14 cellular contexts compared by ENCODE assay signal in genomic region chr2:128440666-128441340, GRCh38.
DNase-seq lines count a peak whose midpoint lies in the region; ATAC-seq and TF ChIP-seq lines count a peak whose summit lies in the region.
"Had no signal": no experiment of that assay in that cellular context is flagged by ENCODE, and none has a peak within 500 bp of the region (broad histone marks: within the 10 kb centered on the region; RNA-seq: fewer than 3 reads in every experiment).

No MANE protein-coding gene starts in this region.

- H4K20me1 ChIP-seq in BLaER1 treated with 17β-estradiol and CSF1 and Interleukin-3, amounts not matched to agents 10 nM and 100 nM: peaks cover 0 to under 1% (median 0%) of the 10 kb centered on the region in 11 experiments; a peak in 2 of 22 replicates
- H4K20me1 ChIP-seq in PC-3 (ENCODE audit: low read length): no peaks in the 10 kb centered on the region

- H3K4me3 ChIP-seq in BLaER1 treated with 17β-estradiol and CSF1 and Interleukin-3, amounts not matched to agents 10 nM and 100 nM: peak overlapping the region in 8 of 10 experiments; percentile 23 to 70 (median 53); a peak in 14 of 20 replicates
- H3K4me3 ChIP-seq in heart left ventricle: no peak overlapping the region
- H3K4me3 ChIP-seq in PC-3 (ENCODE audit: low read length): no peak overlapping the region
- no peak overlapping the region for H3K4me3 ChIP-seq in coronary artery

- no peaks in the 10 kb centered on the region for H3K9me3 Mint-ChIP-seq in natural killer cell treated with Interleukin-12 subunit alpha and Interleukin-12 subunit beta and Interleukin-15 and Interleukin-18, amount 100 ng/mL, for 72 hours

- no peak for TF ChIP-seq POLR2A in heart left ventricle (IDR thresholded peaks at IDR 0.05)

- intact Hi-C loops in heart left ventricle (cut with DNase I) (loop anchor here in 2 of 10 donors (10.0 kb wide), 2 partner anchors 86 to 116 kb away; no protein-coding TSS in a partner anchor), PC-3 (cut with micrococcal nuclease) (no loop called here)

- peak overlapping the region; percentile 80 to 100 (median 97) for H3K4me2 ChIP-seq in BLaER1 treated with 17β-estradiol and CSF1 and Interleukin-3, amounts not matched to agents 10 nM and 100 nM
- H3K4me2 ChIP-seq in PC-3 (ENCODE audit: low read length): no peak overlapping the region

- H3K27ac ChIP-seq in BLaER1 treated with 17β-estradiol and CSF1 and Interleukin-3, amounts not matched to agents 10 nM and 100 nM: peak overlapping the region; percentile 65 to 89 (median 79); a peak in 21 of 22 replicates
- H3K27ac ChIP-seq in heart left ventricle (peak overlapping the region in 5 of 12 donors; percentile 3 to 33 (median 22)), PC-3 (ENCODE audit: low read length) (no peak overlapping the region), coronary artery (peak overlapping the region in 1 of 2 donors; percentile 52)

- peaks cover 0 to 5% of the 10 kb centered on the region in 2 donors for H3K27me3 Mint-ChIP-seq in natural killer cell treated with Interleukin-12 subunit alpha and Interleukin-12 subunit beta and Interleukin-15 and Interleukin-18, amount 100 ng/mL, for 72 hours

- no peaks in the 10 kb centered on the region for H3K36me3 Mint-ChIP-seq in natural killer cell treated with Interleukin-12 subunit alpha and Interleukin-12 subunit beta and Interleukin-15 and Interleukin-18, amount 100 ng/mL, for 72 hours

- H3K4me1 ChIP-seq in BLaER1 treated with 17β-estradiol and CSF1 and Interleukin-3, amounts not matched to agents 10 nM and 100 nM: peaks cover 89 to 100% (median 100%) of the 10 kb centered on the region in 10 experiments
- H3K4me1 ChIP-seq in heart left ventricle: peaks cover 0 to 46% (median 14%) of the 10 kb centered on the region in 12 donors
- no peaks in the 10 kb centered on the region for H3K4me1 ChIP-seq in PC-3 (ENCODE audit: insufficient read depth, low read length)

- 58 to 73% (median 68%) methylated on average over 8 to 14 of the region's 14 CpGs for WGBS in heart left ventricle, 4 donors

- H3K9ac ChIP-seq in BLaER1 treated with 17β-estradiol and CSF1 and Interleukin-3, amounts not matched to agents 10 nM and 100 nM: peak overlapping the region in 10 of 11 experiments; percentile 61 to 85 (median 70); a peak in 20 of 22 replicates
- H3K9ac ChIP-seq in PC-3 (ENCODE audit: low read length): no peak overlapping the region

- H3K79me2 ChIP-seq in PC-3 (ENCODE audit: low read length): no peaks in the 10 kb centered on the region

- peaks cover 0 to 21% (median 0%) of the 10 kb centered on the region in 11 experiments; a peak in 3 of 22 replicates for H3K27me3 ChIP-seq in BLaER1 treated with 17β-estradiol and CSF1 and Interleukin-3, amounts not matched to agents 10 nM and 100 nM
- H3K27me3 ChIP-seq in heart left ventricle (no peaks in the 10 kb centered on the region), PC-3 (ENCODE audit: low read length) (peaks cover 6% of the 10 kb centered on the region)

- no peak overlapping the region for H3K27ac Mint-ChIP-seq in natural killer cell treated with Interleukin-12 subunit alpha and Interleukin-12 subunit beta and Interleukin-15 and Interleukin-18, amount 100 ng/mL, for 72 hours

- DNase-seq in NCI-H69 (lab: John Stamatoyannopoulos, UW) (peak; percentile 2), heart left ventricle (no peak), PC-3 (no peak), coronary artery (ENCODE audit: low spot score) (no peak)
- DNase-seq in natural killer cell treated with Interleukin-12 subunit alpha and Interleukin-12 subunit beta and Interleukin-15 and Interleukin-18, amount 100 ng/mL, for 72 hours (ENCODE audit: low spot score): peak; percentile 56
- DNase-seq: activated T-cell treated with anti-CD3 and anti-CD28 coated beads for 4 hours; NCI-H1105; occipital lobe; OCI-M1; stimulated activated CD4-positive, alpha-beta T cell treated with anti-CD3 and anti-CD28 coated beads, Interleukin-12 subunit alpha, Interleukin-12 subunit beta, amount 100 ng/mL, for 4 hours; SW 1271 had no signal

- BruUV-seq in PC-3 (replicated peaks; lab: Mats Ljungman, UMichigan): no TSS peak

- no peaks in the 10 kb centered on the region for H3F3A ChIP-seq in PC-3 (ENCODE audit: low read length, unreplicated experiment)

- CTCF ChIA-PET in PC-3 (lab: Charles Lee): no interaction called here

- H3K9me2 ChIP-seq in PC-3 (replicated peaks; ENCODE audit: low read length): no peaks in the 10 kb centered on the region

- H3K9me3 ChIP-seq in BLaER1 treated with 17β-estradiol and CSF1 and Interleukin-3, amounts not matched to agents 10 nM and 100 nM (replicated peaks in 1 of 11): no peaks in the 10 kb centered on the region
- H3K9me3 ChIP-seq in heart left ventricle (no peaks in the 10 kb centered on the region), PC-3 (ENCODE audit: low read length) (no peaks in the 10 kb centered on the region)

- H2AFZ ChIP-seq in PC-3 (ENCODE audit: low read length): no peak overlapping the region

- H3K4me3 Mint-ChIP-seq in natural killer cell treated with Interleukin-12 subunit alpha and Interleukin-12 subunit beta and Interleukin-15 and Interleukin-18, amount 100 ng/mL, for 72 hours: no peak overlapping the region

- no peaks in the 10 kb centered on the region for H3K4me1 Mint-ChIP-seq in natural killer cell treated with Interleukin-12 subunit alpha and Interleukin-12 subunit beta and Interleukin-15 and Interleukin-18, amount 100 ng/mL, for 72 hours (ENCODE audit: low read depth in 2 of 2)

- H3K36me3 ChIP-seq in BLaER1 treated with 17β-estradiol and CSF1 and Interleukin-3, amounts not matched to agents 10 nM and 100 nM: no peaks in the 10 kb centered on the region
- H3K36me3 ChIP-seq in heart left ventricle (no peaks in the 10 kb centered on the region), PC-3 (ENCODE audit: low read depth, low read length) (no peaks in the 10 kb centered on the region)

- POLR2A ChIA-PET in PC-3 (lab: Charles Lee; ENCODE audit: unreplicated experiment): no interaction called here

- ATAC-seq in heart left ventricle (peak; percentile 19 to 56 (median 34)), PC-3 (no peak), GM18517 (IDR thresholded peaks at IDR 0.05; ENCODE audit: unreplicated experiment) (no peak), GM21825 (IDR thresholded peaks at IDR 0.05; ENCODE audit: unreplicated experiment) (no peak)
- ATAC-seq in natural killer cell treated with Interleukin-12 subunit alpha and Interleukin-12 subunit beta and Interleukin-15 and Interleukin-18, amount 100 ng/mL, for 72 hours: peak in 1 of 2 donors; percentile 24

- TF ChIP-seq CTCF in heart left ventricle (IDR thresholded peaks at IDR 0.05) (no peak), PC-3 (conservative IDR thresholded peaks at IDR 0.05; ENCODE audit: low read depth, low read length) (no peak), coronary artery (IDR thresholded peaks at IDR 0.05) (no peak)

Comparison
In these comparisons a context has a peak if more than half of its experiments do, and no peak if none do; other contexts are left out.
1. H3K4me3 ChIP-seq: peak in BLaER1 treated with 17β-estradiol and CSF1 and Interleukin-3, amounts not matched to agents 10 nM and 100 nM (8 of 10); none in heart left ventricle (0 of 12), PC-3 (single experiment) and coronary artery (single experiment).
2. DNase-seq: peak in NCI-H69 (single experiment) and natural killer cell treated with Interleukin-12 subunit alpha and Interleukin-12 subunit beta and Interleukin-15 and Interleukin-18, amount 100 ng/mL, for 72 hours (single experiment); none in heart left ventricle (0 of 5), PC-3 (single experiment) and coronary artery (single experiment).
3. ATAC-seq: peak in heart left ventricle (4 of 4); none in PC-3 (single experiment), GM18517 (single experiment) and GM21825 (single experiment).